ENCODE assay signal across 27 cellular contexts in genomic region chr21:31471865-31472264, GRCh38.
"Had no signal": no experiment of that assay in that cellular context is flagged by ENCODE, and none has a peak within 500 bp of the region (broad histone marks: within the 10 kb centered on the region; RNA-seq: fewer than 3 reads in every experiment).

No MANE protein-coding gene starts in this region.

- FAIRE-seq: endothelial cell of umbilical vein, kidney had no signal

- H3K36me3 ChIP-seq: gastroesophageal sphincter, right lobe of liver, tibial artery, upper lobe of right lung had no signal

- H3K27me3 Mint-ChIP-seq: activated CD4-positive, alpha-beta T cell treated with anti-CD3 and anti-CD28 coated beads for 36 hours; activated naive CD4-positive, alpha-beta T cell treated with anti-CD3 and anti-CD28 coated beads, Interleukin-2, amount 50 U/mL, for 24 hours; effector memory CD8-positive, alpha-beta T cell; naive thymus-derived CD8-positive, alpha-beta T cell; stimulated activated naive CD8-positive, alpha-beta T cell treated with anti-CD3 and anti-CD28 coated beads, Interleukin-15, Interleukin-2, amounts not matched to agents 100 ng/mL and 50 ng/mL, for 24 hours; T-cell had no signal

- ATAC-seq: activated CD4-positive, alpha-beta T cell treated with anti-CD3 and anti-CD28 coated beads for 36 hours; effector memory CD8-positive, alpha-beta T cell; gastroesophageal sphincter; naive thymus-derived CD8-positive, alpha-beta T cell; right lobe of liver; T-cell; upper lobe of right lung had no signal

- H3K36me3 Mint-ChIP-seq: immature natural killer cell; naive thymus-derived CD8-positive, alpha-beta T cell; T-cell had no signal

- H3K9me3 Mint-ChIP-seq: activated naive CD4-positive, alpha-beta T cell treated with anti-CD3 and anti-CD28 coated beads, Interleukin-2, amount 50 U/mL, for 24 hours; activated T-helper 1 cell treated with anti-CD3 and anti-CD28 coated beads, Interleukin-12 subunit alpha, Interleukin-12 subunit beta, Interleukin-2, Interleukin-4 antibody, amounts not matched to agents 30 ng/mL and 10 ng/mL and 1 ng/mL, durations not matched to agents 14 hours and 24 hours and 36 hours; effector memory CD8-positive, alpha-beta T cell; immature natural killer cell; stimulated activated naive CD8-positive, alpha-beta T cell treated with anti-CD3 and anti-CD28 coated beads, Interleukin-15, Interleukin-2, amounts not matched to agents 100 ng/mL and 50 ng/mL, for 24 hours; T-helper 2 cell treated with Interferon-gamma antibody and Interleukin-4, amounts not matched to agents 5 μg/mL and 100 μg/mL, for 36 hours had no signal

- H3K4me1 Mint-ChIP-seq: activated CD4-positive, alpha-beta T cell treated with anti-CD3 and anti-CD28 coated beads for 36 hours; activated naive CD4-positive, alpha-beta T cell treated with anti-CD3 and anti-CD28 coated beads, Interleukin-2, amount 50 U/mL, for 24 hours; immature natural killer cell had no signal

- H3K27ac ChIP-seq: body of pancreas, coronary artery, gastroesophageal sphincter, right lobe of liver, skin epidermis, tibial artery, upper lobe of right lung had no signal

- H3K4me3 Mint-ChIP-seq: activated CD4-positive, alpha-beta T cell treated with anti-CD3 and anti-CD28 coated beads for 36 hours; activated naive CD4-positive, alpha-beta T cell treated with anti-CD3 and anti-CD28 coated beads, Interleukin-2, amount 50 U/mL, for 24 hours; activated T-helper 1 cell treated with anti-CD3 and anti-CD28 coated beads, Interleukin-12 subunit alpha, Interleukin-12 subunit beta, Interleukin-2, Interleukin-4 antibody, amounts not matched to agents 30 ng/mL and 10 ng/mL and 1 ng/mL, durations not matched to agents 14 hours and 24 hours and 36 hours; effector memory CD8-positive, alpha-beta T cell; immature natural killer cell; naive thymus-derived CD8-positive, alpha-beta T cell; stimulated activated naive CD8-positive, alpha-beta T cell treated with anti-CD3 and anti-CD28 coated beads, Interleukin-15, Interleukin-2, amounts not matched to agents 100 ng/mL and 50 ng/mL, for 24 hours; T-cell; T-helper 2 cell treated with Interferon-gamma antibody and Interleukin-4, amounts not matched to agents 5 μg/mL and 100 μg/mL, for 36 hours had no signal

- H3K27me3 ChIP-seq: body of pancreas, gastroesophageal sphincter, right lobe of liver, tibial artery, upper lobe of right lung had no signal

- H3K4me3 ChIP-seq: body of pancreas, coronary artery, gastroesophageal sphincter, right lobe of liver, skin epidermis, tibial artery, upper lobe of right lung had no signal

- H3K27ac Mint-ChIP-seq: activated CD4-positive, alpha-beta T cell treated with anti-CD3 and anti-CD28 coated beads for 36 hours; activated naive CD4-positive, alpha-beta T cell treated with anti-CD3 and anti-CD28 coated beads, Interleukin-2, amount 50 U/mL, for 24 hours; activated T-helper 1 cell treated with anti-CD3 and anti-CD28 coated beads, Interleukin-12 subunit alpha, Interleukin-12 subunit beta, Interleukin-2, Interleukin-4 antibody, amounts not matched to agents 30 ng/mL and 10 ng/mL and 1 ng/mL, durations not matched to agents 14 hours and 24 hours and 36 hours; effector memory CD8-positive, alpha-beta T cell; immature natural killer cell; stimulated activated naive CD8-positive, alpha-beta T cell treated with anti-CD3 and anti-CD28 coated beads, Interleukin-15, Interleukin-2, amounts not matched to agents 100 ng/mL and 50 ng/mL, for 24 hours; T-cell; T-helper 2 cell treated with Interferon-gamma antibody and Interleukin-4, amounts not matched to agents 5 μg/mL and 100 μg/mL, for 36 hours had no signal

- H3K4me1 ChIP-seq: gastroesophageal sphincter, right lobe of liver, tibial artery, upper lobe of right lung had no signal

- DNase-seq: activated CD4-positive, alpha-beta T cell treated with anti-CD3 and anti-CD28 coated beads for 36 hours; activated CD4-positive, alpha-beta T cell treated with anti-CD3 and anti-CD28 coated beads, Interleukin-2, amount 50 U/mL, for 4 hours; activated CD4-positive, CD25-positive, alpha-beta regulatory T cell; activated CD8-positive, alpha-beta memory T cell treated with anti-CD3 and anti-CD28 coated beads, Interleukin-2, amount 50 U/mL, for 4 hours; activated gamma-delta T cell treated with Interleukin-2 at 50 U/mL for 16 hours; activated T-cell treated with anti-CD3 and anti-CD28 coated beads, Interleukin-2, amount 50 U/mL, for 1 hour; aorta; cerebellar nuclear complex; effector memory CD8-positive, alpha-beta T cell; immature natural killer cell; kidney; naive thymus-derived CD8-positive, alpha-beta T cell; right lobe of liver; stimulated activated CD4-positive, alpha-beta T cell treated with anti-CD3 and anti-CD28 coated beads, Interleukin-12 subunit alpha, Interleukin-12 subunit beta, amount 100 ng/mL, for 4 hours; stimulated activated CD4-positive, alpha-beta T cell treated with anti-CD3 and anti-CD28 coated beads, Interleukin-4, amount 100 ng/mL, for 1 hour; T-cell; tibial artery; upper lobe of right lung had no signal
